Comparison of ENCODE assay signal across 38 cellular contexts in the genomic region with DNA sequence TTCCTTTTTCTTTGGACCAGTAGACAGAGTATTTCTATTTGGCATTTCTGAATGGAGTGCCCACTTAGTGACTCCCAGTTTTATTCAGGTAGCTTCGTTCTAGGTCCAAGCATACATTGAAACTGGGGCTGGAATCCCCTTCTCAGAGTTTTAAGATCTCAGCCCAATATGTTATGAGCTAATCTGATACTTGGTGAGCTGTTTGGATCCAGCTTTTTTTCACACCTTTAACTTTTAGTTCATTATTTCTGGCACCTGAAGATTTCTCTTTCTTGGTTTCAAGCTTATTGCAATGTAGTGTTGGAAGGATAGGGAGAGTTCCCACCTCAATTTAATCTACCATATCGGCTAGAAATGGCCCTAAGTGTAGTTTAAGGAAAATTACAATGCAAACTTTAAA. TPM values are rescaled to one million over a fixed set of nuclear protein-coding genes. Genes with fewer than 3 reads are reported as not detected.
"Had no signal": no experiment of that assay in that cellular context is flagged by ENCODE, and none has a peak within 500 bp of the region (broad histone marks: within the 10 kb centered on the region; RNA-seq: fewer than 3 reads in every experiment).

No MANE protein-coding gene starts in this region.

- H3K4me3 ChIP-seq: MG63 had no signal

- H3K27me3 ChIP-seq: MG63 had no signal

- H3K36me3 ChIP-seq: MG63 had no signal

- H3K9me3 ChIP-seq: MG63 had no signal

- DNase-seq: Karpas-422, Kasumi-1, MG63, MM.1S, MV-4-11, NCI-H1048, NCI-H1092, NCI-H1092 treated with DMSO at 0.1 percent for 48 hours, NCI-H1105, NCI-H1105 treated with DMSO at 0.1 percent for 48 hours, NCI-H1417, NCI-H1417 treated with DMSO at 0.1 percent for 48 hours, NCI-H1436, NCI-H1436 treated with DMSO at 0.1 percent for 48 hours, NCI-H146, NCI-H1694, NCI-H1694 treated with DMSO at 0.1 percent for 48 hours, NCI-H187, NCI-H187 treated with DMSO at 0.1 percent for 48 hours, NCI-H1930, NCI-H2029, NCI-H2029 treated with DMSO at 0.1 percent for 48 hours, NCI-H2081, NCI-H2081 treated with DMSO at 0.1 percent for 48 hours, NCI-H2107, NCI-H2171, NCI-H2171 treated with DMSO at 0.1 percent for 48 hours, NCI-H2227 treated with DMSO at 0.1 percent for 48 hours, NCI-H226, NCI-H345, NCI-H446, NCI-H446 treated with DMSO at 0.1 percent for 48 hours, NCI-H510A, NCI-H510A treated with DMSO at 0.1 percent for 48 hours had no signal

RNA-seq across cellular contexts. Expression of gene CCDC198, which starts 53.5 kb away (rescaled TPM):
- total RNA-seq: LHCN-M2, M059J, MCF 10A, NCI-H460 had no signal
